21 cellular contexts compared by ENCODE assay signal in genomic region chr13:97385854-97386253, GRCh38. TPM values are rescaled to one million over a fixed set of nuclear protein-coding genes. Genes with fewer than 3 reads are reported as not detected.
DNase-seq lines count a peak whose midpoint lies in the region; ATAC-seq, FAIRE-seq and TF ChIP-seq lines count a peak whose summit lies in the region.
"Had no signal": no experiment of that assay in that cellular context is flagged by ENCODE, and none has a peak within 500 bp of the region (broad histone marks: within the 10 kb centered on the region; RNA-seq: fewer than 3 reads in every experiment).

No MANE protein-coding gene starts in this region.

- DNase-seq in GM12891 (ENCODE audit: insufficient read length, low spot score) (no peak), SJSA1 (ENCODE audit: low read depth in 1 of 2, low spot score in 2 of 2) (no peak), fibroblast of the aortic adventitia (ENCODE audit: low read depth) (peak; percentile 25), GM13977 (ENCODE audit: low spot score) (no peak), osteoblast (ENCODE audit: insufficient read length, low spot score, missing footprints) (no peak), NCI-H774 (lab: John Stamatoyannopoulos, UW) (no peak)
- no peak for DNase-seq in stimulated activated naive CD8-positive, alpha-beta T cell treated with anti-CD3 and anti-CD28 coated beads, Interleukin-15, amount 100 ng/mL, for 72 hours
- DNase-seq: activated CD4-positive, alpha-beta T cell treated with anti-CD3 and anti-CD28 coated beads for 48 hours; activated CD8-positive, alpha-beta memory T cell treated with anti-CD3 and anti-CD28 coated beads, Interleukin-2, amount 50 U/mL, for 48 hours; activated naive CD4-positive, alpha-beta T cell treated with anti-CD3 and anti-CD28 coated beads for 36 hours; H7; hippocampal formation; Kasumi-1; kidney glomerular epithelial cell; NCI-H187 treated with DMSO at 0.1 percent for 48 hours; NCI-H524; occipital lobe; small intestine had no signal

- no peak overlapping the region for H2AFZ ChIP-seq in osteoblast (ENCODE audit: low read length)

- no peak overlapping the region for H3K4me3 ChIP-seq in SJSA1
- H3K4me3 ChIP-seq in fibroblast of the aortic adventitia (ENCODE audit: low read depth, low read length), result no peak overlapping the region
- H3K4me3 ChIP-seq in osteoblast (ENCODE audit: insufficient read depth, low read length), result no peak overlapping the region

- H4K20me1 ChIP-seq in osteoblast (ENCODE audit: insufficient read depth, low read length), result peaks cover 5% of the 10 kb centered on the region

- H3K27ac ChIP-seq in SJSA1 (peak overlapping the region; percentile 77), osteoblast (ENCODE audit: low read depth, low read length) (no peak overlapping the region)

- in situ Hi-C loops in GM13977 (cut with MboI; ENCODE audit: low pct_unique_long_range_greater_than_20kb, low sequenced_read_pairs, unreplicated experiment), result no loop called here

- peaks cover 0 to 4% of the 10 kb centered on the region in 2 donors for H3K9me3 Mint-ChIP-seq in stimulated activated naive CD8-positive, alpha-beta T cell treated with anti-CD3 and anti-CD28 coated beads, Interleukin-15, amount 100 ng/mL, for 72 hours
- H3K9me3 Mint-ChIP-seq: activated naive CD4-positive, alpha-beta T cell treated with anti-CD3 and anti-CD28 coated beads for 36 hours; brain had no signal

- peak; percentile 63 for FAIRE-seq in GM12891 (lab: Jason Lieb, UNC)
- FAIRE-seq: small intestine, TTC549 had no signal

- H3K79me2 ChIP-seq in osteoblast (ENCODE audit: insufficient read depth, low read length), result no peaks in the 10 kb centered on the region

- peak overlapping the region in 1 of 2 donors; percentile 46 for H3K27ac Mint-ChIP-seq in stimulated activated naive CD8-positive, alpha-beta T cell treated with anti-CD3 and anti-CD28 coated beads, Interleukin-15, amount 100 ng/mL, for 72 hours
- H3K27ac Mint-ChIP-seq: activated naive CD4-positive, alpha-beta T cell treated with anti-CD3 and anti-CD28 coated beads for 36 hours; brain had no signal

- no peak overlapping the region for H3K4me2 ChIP-seq in osteoblast (ENCODE audit: insufficient read depth, low read length)

- no peaks in the 10 kb centered on the region for H3K27me3 Mint-ChIP-seq in stimulated activated naive CD8-positive, alpha-beta T cell treated with anti-CD3 and anti-CD28 coated beads, Interleukin-15, amount 100 ng/mL, for 72 hours
- H3K27me3 Mint-ChIP-seq: brain had no signal

- ATAC-seq in stimulated activated naive CD8-positive, alpha-beta T cell treated with anti-CD3 and anti-CD28 coated beads, Interleukin-15, amount 100 ng/mL, for 72 hours, result peak; percentile 36
- ATAC-seq in GM18909 (IDR thresholded peaks at IDR 0.05; ENCODE audit: poor library complexity, unreplicated experiment), result no peak

- H3K4me3 Mint-ChIP-seq in stimulated activated naive CD8-positive, alpha-beta T cell treated with anti-CD3 and anti-CD28 coated beads, Interleukin-15, amount 100 ng/mL, for 72 hours, result no peak overlapping the region
- H3K4me3 Mint-ChIP-seq: activated naive CD4-positive, alpha-beta T cell treated with anti-CD3 and anti-CD28 coated beads for 36 hours; brain had no signal

- H3K4me1 ChIP-seq in SJSA1 (replicated peaks) (peaks cover 61% of the 10 kb centered on the region), osteoblast (ENCODE audit: insufficient read depth, low read length) (peaks cover 8% of the 10 kb centered on the region)

- H3K4me1 Mint-ChIP-seq in stimulated activated naive CD8-positive, alpha-beta T cell treated with anti-CD3 and anti-CD28 coated beads, Interleukin-15, amount 100 ng/mL, for 72 hours, result peaks cover 36% of the 10 kb centered on the region
- H3K4me1 Mint-ChIP-seq: brain had no signal

- H3K27me3 ChIP-seq in SJSA1 (replicated peaks) (no peaks in the 10 kb centered on the region), osteoblast (ENCODE audit: insufficient read depth, low read length) (no peaks in the 10 kb centered on the region)

- TF ChIP-seq CTCF in fibroblast of the aortic adventitia (IDR thresholded peaks at IDR 0.05; ENCODE audit: insufficient read depth, low read length) (no peak), GM13977 (IDR thresholded peaks at IDR 0.05; ENCODE audit: extremely low read depth, insufficient read depth, missing control alignments) (no peak), osteoblast (IDR thresholded peaks at IDR 0.05; ENCODE audit: extremely low read depth, low read depth, low read length) (no peak)

- peaks cover 14% of the 10 kb centered on the region; the same call in 1 of the 2 replicates for H3K36me3 ChIP-seq in SJSA1
- H3K36me3 ChIP-seq in osteoblast (ENCODE audit: insufficient read depth, low read length), result peaks cover 8% of the 10 kb centered on the region

- H3K9me3 ChIP-seq in SJSA1 (replicated peaks) (no peaks in the 10 kb centered on the region), osteoblast (ENCODE audit: low read depth, low read length) (no peaks in the 10 kb centered on the region)

- TF ChIP-seq POLR2A in GM12891 (IDR thresholded peaks at IDR 0.05; ENCODE audit: low read depth, low read length), result no peak

TF ChIP-seq in GM12891, 5 proteins besides CTCF, POLR2A, EP300 and RAD21:
- TF ChIP-seq TAF1 (IDR thresholded peaks at IDR 0.05; ENCODE audit: low read depth, low read length), result no peak
- TF ChIP-seq POU2F2 (IDR thresholded peaks at IDR 0.05; ENCODE audit: low read depth, low read length), result no peak
- no peak for TF ChIP-seq PAX5 (IDR thresholded peaks at IDR 0.05; ENCODE audit: insufficient read depth, low read length, severe bottlenecking)
- no peak for TF ChIP-seq POLR2AphosphoS5 (IDR thresholded peaks at IDR 0.05; ENCODE audit: low read depth, low read length)
- no peak for TF ChIP-seq SPI1 (IDR thresholded peaks at IDR 0.05; ENCODE audit: low read depth, low read length)

RNA-seq across cellular contexts. Expression of gene RAP2A, which starts 48.1 kb away (rescaled TPM):
- polyA plus RNA-seq in GM12891 (2012; ENCODE audit: low read depth, missing spikeins), result 6.7 TPM
- 23.4 and 42.9 TPM in 2 replicates for total RNA-seq in SJSA1 (2014; rRNA removed; shearing (Covaris generic))
- total RNA-seq in fibroblast of the aortic adventitia (ENCODE audit: low replicate concordance), result 18.3 and 29.0 TPM in 2 replicates
- total RNA-seq in osteoblast, result 46.6 and 49.9 TPM in 2 replicates
